In the genomic region with DNA sequence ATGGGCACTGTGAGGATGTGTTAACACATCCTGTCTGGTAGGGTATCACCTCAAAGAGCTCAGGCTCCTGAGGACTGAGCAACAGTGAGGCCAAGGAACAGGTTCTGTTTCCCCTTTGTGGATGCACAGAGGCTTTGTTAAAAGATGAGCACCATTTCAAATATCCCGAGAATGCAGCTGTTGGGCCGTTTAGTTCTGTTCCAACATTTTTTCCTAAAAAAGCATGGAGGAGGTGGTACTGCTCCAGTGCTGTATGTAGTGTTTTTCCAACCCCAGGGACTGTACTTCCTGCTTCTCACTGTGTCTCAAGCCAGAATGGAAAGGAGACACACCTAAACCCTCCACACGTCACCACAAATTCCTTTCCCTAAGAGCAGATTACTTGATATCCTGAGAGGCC, we compare ENCODE assay signal across 9 cellular contexts. TPM values are rescaled to one million over a fixed set of nuclear protein-coding genes. Genes with fewer than 3 reads are reported as not detected.
DNase-seq lines count a peak whose midpoint lies in the region; ATAC-seq and TF ChIP-seq lines count a peak whose summit lies in the region.
"Had no signal": no experiment of that assay in that cellular context is flagged by ENCODE, and none has a peak within 500 bp of the region (broad histone marks: within the 10 kb centered on the region; RNA-seq: fewer than 3 reads in every experiment).

No MANE protein-coding gene starts in this region.

- DNase-seq in ACHN, result peak; percentile 51
- DNase-seq in M059J (ENCODE audit: low read depth), result peak; percentile 98
- peak; percentile 72 for DNase-seq in epithelial cell of esophagus (ENCODE audit: low read depth)
- no peak for DNase-seq in activated T-cell treated with anti-CD3 and anti-CD28 coated beads for 4 hours
- DNase-seq: naive thymus-derived CD8-positive, alpha-beta T cell had no signal

- no peaks in the 10 kb centered on the region for H3K27me3 ChIP-seq in muscle layer of duodenum (ENCODE audit: low read depth, low read length)

- ATAC-seq in GM18511 (IDR thresholded peaks at IDR 0.05; ENCODE audit: unreplicated experiment), result no peak
- no peak for ATAC-seq in HG02678 (IDR thresholded peaks at IDR 0.05; ENCODE audit: unreplicated experiment)
- ATAC-seq in HG03039 (IDR thresholded peaks at IDR 0.05; ENCODE audit: unreplicated experiment), result no peak
- ATAC-seq: naive thymus-derived CD8-positive, alpha-beta T cell had no signal

- peak overlapping the region; percentile 58 for H3K27ac ChIP-seq in muscle layer of duodenum (ENCODE audit: low read length)

- peaks cover 0 to 9% of the 10 kb centered on the region in 2 donors for H3K4me1 ChIP-seq in muscle layer of duodenum (ENCODE audit: control insufficient read depth in 1 of 2, insufficient read depth in 2 of 2, low read length in 2 of 2)

- H3K36me3 ChIP-seq in muscle layer of duodenum (ENCODE audit: control insufficient read depth in 1 of 2, insufficient read depth in 2 of 2, low read length in 2 of 2), result no peaks in the 10 kb centered on the region

- no peak for TF ChIP-seq CTCF in epithelial cell of esophagus (IDR thresholded peaks at IDR 0.05; ENCODE audit: insufficient read depth, low read depth, low read length, missing control alignments)

- in situ Hi-C loops in ACHN (cut with HindIII; ENCODE audit: low pct_ligation_motif_present, low pct_unique_long_range_greater_than_20kb, low sequenced_read_pairs), result no loop called here

- no peak overlapping the region for H3K4me3 ChIP-seq in epithelial cell of esophagus (ENCODE audit: low read length)
- H3K4me3 ChIP-seq in muscle layer of duodenum (ENCODE audit: low read depth in 1 of 2, low read length in 2 of 2), result no peak overlapping the region

- H3K9me3 ChIP-seq in muscle layer of duodenum (ENCODE audit: control insufficient read depth in 1 of 2, low read length in 2 of 2), result no peaks in the 10 kb centered on the region

RNA-seq across cellular contexts. Expression of a gene that starts 53.8 kb away (rescaled TPM):
- 35.6 and 42.2 TPM in 2 replicates for total RNA-seq in M059J (2014; rRNA removed; shearing (Covaris generic))
